ENCODE assay signal across 9 cellular contexts in genomic region chr11:104254347-104254746, GRCh38.
A peak's percentile ranks its signal among the peaks of the same experiment; 100 is the strongest.
DNase-seq lines count a peak whose midpoint lies in the region; ATAC-seq, FAIRE-seq and TF ChIP-seq lines count a peak whose summit lies in the region.
"Had no signal": no experiment of that assay in that cellular context is flagged by ENCODE, and none has a peak within 500 bp of the region (broad histone marks: within the 10 kb centered on the region; RNA-seq: fewer than 3 reads in every experiment).

No MANE protein-coding gene starts in this region.

- H3K9me3 Mint-ChIP-seq in glutamatergic neuron (ENCODE audit: unreplicated experiment), result no peaks in the 10 kb centered on the region

- H3K36me3 Mint-ChIP-seq in glutamatergic neuron (ENCODE audit: unreplicated experiment), result no peaks in the 10 kb centered on the region
- H3K36me3 Mint-ChIP-seq: CD4-positive, alpha-beta memory T cell had no signal

- TF ChIP-seq CTCF in KMS-11 (conservative IDR thresholded peaks at IDR 0.05; ENCODE audit: low read depth, low read length) (peak; percentile 32; the same call in 1 of the 2 replicates), glutamatergic neuron (IDR thresholded peaks at IDR 0.05; ENCODE audit: partially characterized antibody, unreplicated experiment) (peak; percentile 71)

- no peaks in the 10 kb centered on the region for H3K79me2 ChIP-seq in KMS-11 (ENCODE audit: insufficient read depth, low read depth)

- H3K4me2 ChIP-seq in KMS-11, result no peak overlapping the region

- no peak overlapping the region for H3K27ac Mint-ChIP-seq in glutamatergic neuron (ENCODE audit: unreplicated experiment)
- H3K27ac Mint-ChIP-seq: CD4-positive, alpha-beta memory T cell had no signal

- DNase-seq in SIG-M5 treated with dmso at 0.1 percent for 504 hours (lab: John Stamatoyannopoulos, UW; ENCODE audit: unreplicated experiment), result peak; percentile 7
- no peak for DNase-seq in SIG-M5 (lab: John Stamatoyannopoulos, UW)
- DNase-seq in UCSD-AML1 (lab: John Stamatoyannopoulos, UW; ENCODE audit: unreplicated experiment), result peak; percentile 46
- DNase-seq in glutamatergic neuron, result peak; percentile 68
- peak; percentile 68 for DNase-seq in urothelium cell line (ENCODE audit: low spot score)
- no peak for DNase-seq in NCI-H1105 (lab: John Stamatoyannopoulos, UW)

- H3K27me3 Mint-ChIP-seq in glutamatergic neuron (ENCODE audit: unreplicated experiment), result peaks cover 3% of the 10 kb centered on the region

- H3K27ac ChIP-seq in KMS-11, result no peak overlapping the region

- no peaks in the 10 kb centered on the region for H3K27me3 ChIP-seq in KMS-11 (ENCODE audit: insufficient read depth, low read depth)

- no peaks in the 10 kb centered on the region for H3K4me1 ChIP-seq in KMS-11 (ENCODE audit: low read depth, poor library complexity, severe bottlenecking)

- H3K4me1 Mint-ChIP-seq in glutamatergic neuron (ENCODE audit: low read depth, unreplicated experiment), result no peaks in the 10 kb centered on the region
- H3K4me1 Mint-ChIP-seq: CD4-positive, alpha-beta memory T cell had no signal

- no peak overlapping the region for H3K4me3 ChIP-seq in KMS-11 (IDR thresholded peaks at IDR 0.05; ENCODE audit: insufficient read depth, low read depth, low read length)

- H2AFZ ChIP-seq in KMS-11 (ENCODE audit: low read depth), result no peak overlapping the region

- no peaks in the 10 kb centered on the region for H3K36me3 ChIP-seq in KMS-11 (ENCODE audit: insufficient read depth)

- no peak for FAIRE-seq in urothelium cell line (lab: Jason Lieb, UNC)

- peak; percentile 84 for ATAC-seq in GM21717 (IDR thresholded peaks at IDR 0.05; ENCODE audit: unreplicated experiment)

- no peaks in the 10 kb centered on the region for H4K20me1 ChIP-seq in KMS-11 (ENCODE audit: insufficient read depth)

- no peak overlapping the region for H3K9ac ChIP-seq in KMS-11

- H3K4me3 Mint-ChIP-seq in glutamatergic neuron (ENCODE audit: unreplicated experiment), result no peak overlapping the region
- H3K4me3 Mint-ChIP-seq: CD4-positive, alpha-beta memory T cell had no signal

Comparison
In these comparisons a context has a peak if more than half of its experiments do, and no peak if none do; other contexts are left out.
1. DNase-seq: peak in SIG-M5 treated with dmso at 0.1 percent for 504 hours (single experiment), UCSD-AML1 (single experiment), glutamatergic neuron (single experiment) and urothelium cell line (single experiment); none in SIG-M5 (single experiment) and NCI-H1105 (single experiment).